1 cellular context compared by ENCODE assay signal in genomic region chr18:58213445-58213844, GRCh38.
TF ChIP-seq lines count a peak whose summit lies in the region.

No MANE protein-coding gene starts in this region.

TF ChIP-seq in SK-N-SH, 30 proteins besides CTCF, POLR2A, EP300 and RAD21 (continued from another document):
- TF ChIP-seq, protein P1, sequence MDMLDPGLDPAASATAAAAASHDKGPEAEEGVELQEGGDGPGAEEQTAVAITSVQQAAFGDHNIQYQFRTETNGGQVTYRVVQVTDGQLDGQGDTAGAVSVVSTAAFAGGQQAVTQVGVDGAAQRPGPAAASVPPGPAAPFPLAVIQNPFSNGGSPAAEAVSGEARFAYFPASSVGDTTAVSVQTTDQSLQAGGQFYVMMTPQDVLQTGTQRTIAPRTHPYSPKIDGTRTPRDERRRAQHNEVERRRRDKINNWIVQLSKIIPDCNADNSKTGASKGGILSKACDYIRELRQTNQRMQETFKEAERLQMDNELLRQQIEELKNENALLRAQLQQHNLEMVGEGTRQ (IDR thresholded peaks at IDR 0.05; ENCODE audit: borderline replicate concordance, low read depth, low read length), result no peak
- TF ChIP-seq MXI1 (IDR thresholded peaks at IDR 0.05; ENCODE audit: low read depth, low read length), result no peak
- TF ChIP-seq POLR2AphosphoS5 (IDR thresholded peaks at IDR 0.05; ENCODE audit: low read depth, low read length), result no peak
- TF ChIP-seq, protein P2, sequence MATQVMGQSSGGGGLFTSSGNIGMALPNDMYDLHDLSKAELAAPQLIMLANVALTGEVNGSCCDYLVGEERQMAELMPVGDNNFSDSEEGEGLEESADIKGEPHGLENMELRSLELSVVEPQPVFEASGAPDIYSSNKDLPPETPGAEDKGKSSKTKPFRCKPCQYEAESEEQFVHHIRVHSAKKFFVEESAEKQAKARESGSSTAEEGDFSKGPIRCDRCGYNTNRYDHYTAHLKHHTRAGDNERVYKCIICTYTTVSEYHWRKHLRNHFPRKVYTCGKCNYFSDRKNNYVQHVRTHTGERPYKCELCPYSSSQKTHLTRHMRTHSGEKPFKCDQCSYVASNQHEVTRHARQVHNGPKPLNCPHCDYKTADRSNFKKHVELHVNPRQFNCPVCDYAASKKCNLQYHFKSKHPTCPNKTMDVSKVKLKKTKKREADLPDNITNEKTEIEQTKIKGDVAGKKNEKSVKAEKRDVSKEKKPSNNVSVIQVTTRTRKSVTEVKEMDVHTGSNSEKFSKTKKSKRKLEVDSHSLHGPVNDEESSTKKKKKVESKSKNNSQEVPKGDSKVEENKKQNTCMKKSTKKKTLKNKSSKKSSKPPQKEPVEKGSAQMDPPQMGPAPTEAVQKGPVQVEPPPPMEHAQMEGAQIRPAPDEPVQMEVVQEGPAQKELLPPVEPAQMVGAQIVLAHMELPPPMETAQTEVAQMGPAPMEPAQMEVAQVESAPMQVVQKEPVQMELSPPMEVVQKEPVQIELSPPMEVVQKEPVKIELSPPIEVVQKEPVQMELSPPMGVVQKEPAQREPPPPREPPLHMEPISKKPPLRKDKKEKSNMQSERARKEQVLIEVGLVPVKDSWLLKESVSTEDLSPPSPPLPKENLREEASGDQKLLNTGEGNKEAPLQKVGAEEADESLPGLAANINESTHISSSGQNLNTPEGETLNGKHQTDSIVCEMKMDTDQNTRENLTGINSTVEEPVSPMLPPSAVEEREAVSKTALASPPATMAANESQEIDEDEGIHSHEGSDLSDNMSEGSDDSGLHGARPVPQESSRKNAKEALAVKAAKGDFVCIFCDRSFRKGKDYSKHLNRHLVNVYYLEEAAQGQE (IDR thresholded peaks at IDR 0.05; ENCODE audit: low read depth, low read length), result no peak
